Comparison of ENCODE assay signal across 10 cellular contexts in the genomic region with DNA sequence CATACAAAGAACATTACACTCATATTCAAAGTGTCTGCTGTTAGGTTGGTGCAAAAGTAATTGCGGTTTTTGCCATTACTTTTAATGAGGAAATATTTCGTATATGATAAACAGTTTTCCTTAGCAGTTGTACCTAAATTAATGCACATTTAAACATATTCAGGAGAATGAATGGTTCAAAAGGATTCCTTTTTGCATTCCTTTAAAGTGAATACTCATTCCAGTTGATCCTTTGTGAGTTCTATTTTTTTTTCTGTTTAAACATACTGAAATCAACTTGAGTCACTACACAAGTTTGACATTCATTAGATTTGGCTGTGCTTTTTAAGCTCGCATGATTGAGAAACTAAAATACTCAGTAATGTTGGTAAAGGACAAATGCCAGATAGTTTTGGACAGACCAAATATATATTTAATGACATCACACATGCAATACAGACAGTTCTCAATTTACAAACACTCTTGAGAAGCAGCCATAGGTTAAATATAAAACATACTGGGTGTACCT. TPM values are rescaled to one million over a fixed set of nuclear protein-coding genes. Genes with fewer than 3 reads are reported as not detected.
A peak's percentile ranks its signal among the peaks of the same experiment; 100 is the strongest.
DNase-seq lines count a peak whose midpoint lies in the region; ATAC-seq and TF ChIP-seq lines count a peak whose summit lies in the region.
"Had no signal": no experiment of that assay in that cellular context is flagged by ENCODE, and none has a peak within 500 bp of the region (broad histone marks: within the 10 kb centered on the region; RNA-seq: fewer than 3 reads in every experiment).

No MANE protein-coding gene starts in this region.

- H3K4me1 ChIP-seq in OCI-LY3 (ENCODE audit: low read length) (peaks cover 73% of the 10 kb centered on the region), esophagus squamous epithelium (peaks cover 45 to 86% (median 66%) of the 10 kb centered on the region in 3 donors), skeletal muscle tissue (ENCODE audit: control insufficient read depth in 3 of 3, insufficient read depth in 3 of 3, low read length in 3 of 3) (peaks cover 31 to 51% (median 36%) of the 10 kb centered on the region in 3 donors)

- no peak overlapping the region for H2AFZ ChIP-seq in OCI-LY3 (ENCODE audit: low read depth, low read length)

- H4K20me1 ChIP-seq in OCI-LY3 (ENCODE audit: insufficient read depth, low read length) = no peaks in the 10 kb centered on the region

- DNase-seq in esophagus squamous epithelium (lab: John Stamatoyannopoulos, UW) (no peak), HT-29 (ENCODE audit: low spot score) (no peak)
- DNase-seq: SHP77; stimulated activated CD4-positive, alpha-beta T cell treated with anti-CD3 and anti-CD28 coated beads, Interleukin-4, amount 100 ng/mL, for 1 hour had no signal

- H3K27ac ChIP-seq in OCI-LY3 (ENCODE audit: low read length) (peak overlapping the region; percentile 93), esophagus squamous epithelium (peak overlapping the region; percentile 44 to 100 (median 84)), skeletal muscle tissue (ENCODE audit: low read depth, low read length) (peak overlapping the region; percentile 80)

- H3K9me3 ChIP-seq in OCI-LY3 (ENCODE audit: insufficient read depth, low read length) (no peaks in the 10 kb centered on the region), esophagus squamous epithelium (no peaks in the 10 kb centered on the region), skeletal muscle tissue (ENCODE audit: control insufficient read depth in 3 of 3, low read length in 3 of 3) (no peaks in the 10 kb centered on the region)

- TF ChIP-seq POLR2A in esophagus squamous epithelium (IDR thresholded peaks at IDR 0.05) = no peak

- ATAC-seq in GM18498 (IDR thresholded peaks at IDR 0.05; ENCODE audit: unreplicated experiment) (no peak), HG02852 (IDR thresholded peaks at IDR 0.05; ENCODE audit: unreplicated experiment) (no peak), HG03571 (IDR thresholded peaks at IDR 0.05; ENCODE audit: unreplicated experiment) (no peak)

- peaks cover 30% of the 10 kb centered on the region for H3K79me2 ChIP-seq in OCI-LY3 (ENCODE audit: low read length)

- H3K36me3 ChIP-seq in OCI-LY3 (replicated peaks; ENCODE audit: low read depth, low read length) (peaks cover 3% of the 10 kb centered on the region), esophagus squamous epithelium (no peaks in the 10 kb centered on the region), skeletal muscle tissue (ENCODE audit: control insufficient read depth in 3 of 3, insufficient read depth in 3 of 3, low read length in 3 of 3) (no peaks in the 10 kb centered on the region)

- peak overlapping the region; percentile 91 for H3K4me2 ChIP-seq in OCI-LY3 (ENCODE audit: low read length)

- WGBS in esophagus squamous epithelium, 2 donors = 21 to 27% methylated on average over 3 of the region's 3 CpGs

- H3K27me3 ChIP-seq in OCI-LY3 (ENCODE audit: low read depth, low read length) (no peaks in the 10 kb centered on the region), esophagus squamous epithelium (no peaks in the 10 kb centered on the region), skeletal muscle tissue (ENCODE audit: control insufficient read depth in 3 of 3, insufficient read depth in 3 of 3, low read length in 3 of 3) (no peaks in the 10 kb centered on the region)

- intact Hi-C loops in esophagus squamous epithelium (cut with DNase I) = no loop called here

- no peak for TF ChIP-seq CTCF in OCI-LY3 (IDR thresholded peaks at IDR 0.05; ENCODE audit: low read depth, low read length)
- no peak for TF ChIP-seq CTCF in esophagus squamous epithelium (IDR thresholded peaks at IDR 0.05)

- H3K4me3 ChIP-seq in GM08714 (ENCODE audit: low read length) (peak overlapping the region; percentile 65; the same call in 1 of the 2 replicates), OCI-LY3 (ENCODE audit: low read length) (peak overlapping the region; percentile 88), esophagus squamous epithelium (peak overlapping the region in 2 of 4 donors; percentile 5 to 29), skeletal muscle tissue (ENCODE audit: low read length in 3 of 3) (peak overlapping the region in 2 of 3 donors; percentile 7 to 25)

- H3K9ac ChIP-seq in OCI-LY3 (ENCODE audit: low read length) = peak overlapping the region; percentile 71
- H3K9ac ChIP-seq in skeletal muscle tissue (ENCODE audit: low read depth in 1 of 3, low read length in 3 of 3) = peak overlapping the region; percentile 34 to 72 (median 63)

RNA-seq across cellular contexts. Expression of a gene that starts 13.8 kb away (rescaled TPM):
- total RNA-seq in esophagus squamous epithelium (100 to 1,000 TPM; 242 to 468 (median 286) TPM), skeletal muscle tissue (144 TPM)
- total RNA-seq in HT-29 (2014; rRNA removed; shearing (Covaris generic)) = 67.9 and 74.4 TPM in 2 replicates
